In genomic region chr17:16438557-16439302, GRCh38 we compare ENCODE assay signal across 8 cellular contexts. TPM values are rescaled to one million over a fixed set of nuclear protein-coding genes. Genes with fewer than 3 reads are reported as not detected.
A peak's percentile ranks its signal among the peaks of the same experiment; 100 is the strongest.
DNase-seq lines count a peak whose midpoint lies in the region; ATAC-seq and TF ChIP-seq lines count a peak whose summit lies in the region.

No MANE protein-coding gene starts in this region.

- peak overlapping the region; percentile 71 to 85 (median 76) for H3K4me3 ChIP-seq in esophagus muscularis mucosa
- peak overlapping the region; percentile 66 to 87 for H3K4me3 ChIP-seq in muscle layer of colon (ENCODE audit: low read depth in 1 of 2, low read length in 2 of 2)

- TF ChIP-seq POLR2A in esophagus muscularis mucosa (IDR thresholded peaks at IDR 0.05; ENCODE audit: low read depth), result peak; percentile 78

- peak overlapping the region; percentile 37 for H3K9ac ChIP-seq in muscle layer of colon (ENCODE audit: low read length)

- peak; percentile 78 for ATAC-seq in GM21737 (IDR thresholded peaks at IDR 0.05; ENCODE audit: unreplicated experiment)

- TF ChIP-seq EP300 in esophagus muscularis mucosa (IDR thresholded peaks at IDR 0.05), result no peak

- H3K27ac ChIP-seq in esophagus muscularis mucosa (replicated peaks in 1 of 4) (peak overlapping the region; percentile 78 to 88 (median 83)), muscle layer of colon (ENCODE audit: low read depth, low read length) (peak overlapping the region; percentile 88)

- peak; percentile 90 for DNase-seq in DMS79 (lab: John Stamatoyannopoulos, UW)
- peak; percentile 82 for DNase-seq in KG1 (lab: John Stamatoyannopoulos, UW)
- DNase-seq in activated T-cell treated with anti-CD3 and anti-CD28 coated beads, Interleukin-2, amount 50 U/mL, for 48 hours, result peak; percentile 94 to 96
- peak; percentile 99 for DNase-seq in esophagus muscularis mucosa (ENCODE audit: extremely low spot score)
- DNase-seq in stimulated activated CD8-positive, alpha-beta memory T cell treated with anti-CD3 and anti-CD28 coated beads, Interleukin-7, amount 100 ng/mL, for 1 hour (ENCODE audit: low read depth in 2 of 2), result peak; percentile 86 to 87

- H3K27me3 ChIP-seq in esophagus muscularis mucosa (no peaks in the 10 kb centered on the region), muscle layer of colon (ENCODE audit: control insufficient read depth in 1 of 2, insufficient read depth in 2 of 2, low read length in 2 of 2) (no peaks in the 10 kb centered on the region)

- H3K36me3 ChIP-seq in esophagus muscularis mucosa (peaks cover 29 to 34% (median 31%) of the 10 kb centered on the region in 4 donors), muscle layer of colon (ENCODE audit: insufficient read depth, low read length) (peaks cover 36% of the 10 kb centered on the region)

- WGBS in esophagus muscularis mucosa, result 0% methylated on average over 16 of the region's 46 CpGs

- TF ChIP-seq CTCF in esophagus muscularis mucosa (IDR thresholded peaks at IDR 0.05), result peak in 1 of 3 experiments; percentile 25

- H3K9me3 ChIP-seq in esophagus muscularis mucosa, result no peaks in the 10 kb centered on the region
- H3K9me3 ChIP-seq in muscle layer of colon (ENCODE audit: low read length), result no peaks in the 10 kb centered on the region

- intact Hi-C loops in esophagus muscularis mucosa (cut with DNase I), result loop anchor here (5.0 kb wide), 1 partner anchor 51 kb away; no protein-coding TSS in a partner anchor

- H3K4me1 ChIP-seq in esophagus muscularis mucosa (peaks cover 24 to 49% (median 48%) of the 10 kb centered on the region in 4 donors), muscle layer of colon (ENCODE audit: insufficient read depth, low read length) (peaks cover 29% of the 10 kb centered on the region)

TF ChIP-seq in PFSK-1, 5 proteins besides CTCF, POLR2A, EP300 and RAD21:
- peak; percentile 100 for TF ChIP-seq POLR2AphosphoS5 (IDR thresholded peaks at IDR 0.05; ENCODE audit: low read depth, low read length)
- peak; percentile 10 for TF ChIP-seq FOXP2 (optimal IDR thresholded peaks at IDR 0.05; ENCODE audit: borderline replicate concordance, extremely low read depth, extremely low read length, insufficient read depth)
- TF ChIP-seq SIN3A (IDR thresholded peaks at IDR 0.05; ENCODE audit: borderline replicate concordance, insufficient read depth, low read length), result peak; percentile 96
- TF ChIP-seq, protein P1, sequence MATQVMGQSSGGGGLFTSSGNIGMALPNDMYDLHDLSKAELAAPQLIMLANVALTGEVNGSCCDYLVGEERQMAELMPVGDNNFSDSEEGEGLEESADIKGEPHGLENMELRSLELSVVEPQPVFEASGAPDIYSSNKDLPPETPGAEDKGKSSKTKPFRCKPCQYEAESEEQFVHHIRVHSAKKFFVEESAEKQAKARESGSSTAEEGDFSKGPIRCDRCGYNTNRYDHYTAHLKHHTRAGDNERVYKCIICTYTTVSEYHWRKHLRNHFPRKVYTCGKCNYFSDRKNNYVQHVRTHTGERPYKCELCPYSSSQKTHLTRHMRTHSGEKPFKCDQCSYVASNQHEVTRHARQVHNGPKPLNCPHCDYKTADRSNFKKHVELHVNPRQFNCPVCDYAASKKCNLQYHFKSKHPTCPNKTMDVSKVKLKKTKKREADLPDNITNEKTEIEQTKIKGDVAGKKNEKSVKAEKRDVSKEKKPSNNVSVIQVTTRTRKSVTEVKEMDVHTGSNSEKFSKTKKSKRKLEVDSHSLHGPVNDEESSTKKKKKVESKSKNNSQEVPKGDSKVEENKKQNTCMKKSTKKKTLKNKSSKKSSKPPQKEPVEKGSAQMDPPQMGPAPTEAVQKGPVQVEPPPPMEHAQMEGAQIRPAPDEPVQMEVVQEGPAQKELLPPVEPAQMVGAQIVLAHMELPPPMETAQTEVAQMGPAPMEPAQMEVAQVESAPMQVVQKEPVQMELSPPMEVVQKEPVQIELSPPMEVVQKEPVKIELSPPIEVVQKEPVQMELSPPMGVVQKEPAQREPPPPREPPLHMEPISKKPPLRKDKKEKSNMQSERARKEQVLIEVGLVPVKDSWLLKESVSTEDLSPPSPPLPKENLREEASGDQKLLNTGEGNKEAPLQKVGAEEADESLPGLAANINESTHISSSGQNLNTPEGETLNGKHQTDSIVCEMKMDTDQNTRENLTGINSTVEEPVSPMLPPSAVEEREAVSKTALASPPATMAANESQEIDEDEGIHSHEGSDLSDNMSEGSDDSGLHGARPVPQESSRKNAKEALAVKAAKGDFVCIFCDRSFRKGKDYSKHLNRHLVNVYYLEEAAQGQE (IDR thresholded peaks at IDR 0.05; ENCODE audit: insufficient read depth in 1 of 2, low read depth in 2 of 2, low read length in 2 of 2), result peak in 1 of 2 experiments; percentile 78; a peak in 1 of 4 replicates
- TF ChIP-seq TAF1 (IDR thresholded peaks at IDR 0.05; ENCODE audit: borderline replicate concordance, insufficient read depth, low read length), result peak; percentile 100

RNA-seq across cellular contexts. Expression of gene TRPV2, which starts 23.4 kb away (rescaled TPM):
- polyA plus RNA-seq in PFSK-1 (2012; ENCODE audit: insufficient read length, low read depth), result 166 TPM
- total RNA-seq in esophagus muscularis mucosa, result 10 to 100 TPM; 11.3 to 19.1 (median 17.7) TPM

RNA-seq across cellular contexts. Expression of gene LRRC75A, which starts 53.3 kb away (rescaled TPM):
- 3.8 TPM for polyA plus RNA-seq in PFSK-1 (2012; ENCODE audit: insufficient read length, low read depth)
- 1 to 10 TPM in 2 of 4 donors, under 1 TPM in 2; 0.83 to 3.5 (median 2.0) TPM for total RNA-seq in esophagus muscularis mucosa

RNA-seq across cellular contexts. Expression of gene UBB, which starts 57.8 kb away (rescaled TPM):
- polyA plus RNA-seq in PFSK-1 (2012; ENCODE audit: insufficient read length, low read depth), result 1,462 TPM
- 1,000 to 10,000 TPM in 2 of 4 donors, 100 to 1,000 TPM in 2; 713 to 1,130 (median 983) TPM for total RNA-seq in esophagus muscularis mucosa

Comparison
In these comparisons a context has a peak if more than half of its experiments do, and no peak if none do; other contexts are left out.
1. Peak in every context shown above with its lines: DNase-seq, ATAC-seq, H3K4me3 ChIP-seq and H3K27ac ChIP-seq.